In the genomic region with DNA sequence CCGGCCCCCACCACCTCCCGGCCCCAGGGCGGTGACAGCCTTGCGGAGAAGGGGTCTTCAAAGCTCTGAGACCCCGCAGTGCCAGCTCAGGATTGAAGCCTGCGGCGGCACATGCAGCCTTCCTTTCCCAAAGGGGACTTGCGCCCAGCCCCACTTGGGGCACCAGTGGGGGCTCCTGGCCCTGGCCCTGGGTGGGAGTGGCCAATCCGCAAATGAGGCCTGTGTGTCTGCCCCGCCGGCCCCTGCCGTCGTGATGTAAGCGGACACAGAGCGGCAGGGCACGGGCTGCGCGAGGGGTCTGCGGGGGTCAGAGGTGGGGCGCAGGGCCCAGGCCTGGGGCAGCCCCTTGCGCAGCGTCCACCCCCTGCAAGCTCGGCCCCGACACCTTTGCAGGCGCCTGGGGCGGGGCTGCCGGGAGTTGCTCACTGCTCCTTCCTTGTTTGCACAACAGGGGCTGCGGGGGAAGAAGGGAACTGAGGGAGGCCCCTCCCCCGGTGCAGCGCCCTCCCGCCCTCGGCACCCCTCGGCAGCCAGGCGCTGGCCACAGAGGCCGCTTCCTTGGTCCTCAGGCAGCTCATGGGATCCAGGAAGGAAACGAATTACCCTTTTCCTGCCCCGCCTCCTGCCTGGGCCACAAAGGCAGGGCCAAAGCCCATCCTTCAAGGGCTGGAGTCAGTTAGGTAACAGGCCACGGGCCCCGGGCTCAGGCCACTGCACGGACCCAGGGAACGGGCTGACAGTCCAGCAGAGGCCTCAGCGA, we compare ENCODE assay signal across 8 cellular contexts. TPM values are rescaled to one million over a fixed set of nuclear protein-coding genes. Genes with fewer than 3 reads are reported as not detected.
DNase-seq lines count a peak whose midpoint lies in the region; ATAC-seq and TF ChIP-seq lines count a peak whose summit lies in the region.

No MANE protein-coding gene starts in this region.

- H3K36me3 ChIP-seq in duodenal mucosa (ENCODE audit: control insufficient read depth in 1 of 2, insufficient read depth in 2 of 2, low read length in 2 of 2) = no peaks in the 10 kb centered on the region
- H3K36me3 ChIP-seq in tibial nerve = no peaks in the 10 kb centered on the region

- peaks cover 16% of the 10 kb centered on the region for H3K36me3 Mint-ChIP-seq in activated CD4-positive, alpha-beta T cell treated with anti-CD3 and anti-CD28 coated beads, Interleukin-2, amount 10 ng/mL, durations not matched to agents 24 days and 14 days (ENCODE audit: low read depth)

- peak overlapping the region; percentile 75 for H3K27ac ChIP-seq in duodenal mucosa (ENCODE audit: low read depth, low read length)
- peak overlapping the region; percentile 68 to 95 (median 90) for H3K27ac ChIP-seq in tibial nerve

- no peak for ATAC-seq in GM19463 (IDR thresholded peaks at IDR 0.05; ENCODE audit: unreplicated experiment)

- WGBS in tibial nerve, 2 donors = 8 to 13% methylated on average over 5 to 17 of the region's 42 CpGs

- H3K27ac Mint-ChIP-seq in activated CD4-positive, alpha-beta T cell treated with anti-CD3 and anti-CD28 coated beads, Interleukin-2, amount 10 ng/mL, durations not matched to agents 24 days and 14 days = no peak overlapping the region

- intact Hi-C loops in activated CD4-positive, alpha-beta T cell treated with anti-CD3 and anti-CD28 coated beads, Interleukin-2, amount 10 ng/mL, durations not matched to agents 24 days and 14 days (cut with micrococcal nuclease) = loop anchor here (10.0 kb wide), 2 partner anchors 183 to 223 kb away; partner anchors contain the start of genes CYBC1, HEXD, NARF and OGFOD3

- peak overlapping the region; percentile 26 for H3K4me3 Mint-ChIP-seq in activated CD4-positive, alpha-beta T cell treated with anti-CD3 and anti-CD28 coated beads, Interleukin-2, amount 10 ng/mL, durations not matched to agents 24 days and 14 days

- peaks cover 30 to 51% of the 10 kb centered on the region in 2 donors for H3K4me1 ChIP-seq in duodenal mucosa (ENCODE audit: control insufficient read depth in 1 of 2, insufficient read depth in 2 of 2, low read length in 2 of 2)
- H3K4me1 ChIP-seq in tibial nerve = peaks cover 0 to 79% (median 47%) of the 10 kb centered on the region in 4 donors

- no peaks in the 10 kb centered on the region for H3K27me3 Mint-ChIP-seq in activated CD4-positive, alpha-beta T cell treated with anti-CD3 and anti-CD28 coated beads, Interleukin-2, amount 10 ng/mL, durations not matched to agents 24 days and 14 days

- no peaks in the 10 kb centered on the region for H3K9me3 Mint-ChIP-seq in activated CD4-positive, alpha-beta T cell treated with anti-CD3 and anti-CD28 coated beads, Interleukin-2, amount 10 ng/mL, durations not matched to agents 24 days and 14 days

- H3K27me3 ChIP-seq in duodenal mucosa (ENCODE audit: control insufficient read depth in 1 of 2, insufficient read depth in 2 of 2, low read length in 2 of 2) (no peaks in the 10 kb centered on the region), tibial nerve (peaks cover 0 to 14% of the 10 kb centered on the region in 2 donors)

- TF ChIP-seq POLR2A in tibial nerve (IDR thresholded peaks at IDR 0.05) = peak in 1 of 2 donors; percentile 27

- H3K4me1 Mint-ChIP-seq in activated CD4-positive, alpha-beta T cell treated with anti-CD3 and anti-CD28 coated beads, Interleukin-2, amount 10 ng/mL, durations not matched to agents 24 days and 14 days = peaks cover 13% of the 10 kb centered on the region

- no peak for TF ChIP-seq CTCF in tibial nerve (IDR thresholded peaks at IDR 0.05)

- H3K9ac ChIP-seq in duodenal mucosa (ENCODE audit: low read depth in 1 of 2, low read length in 2 of 2) = peak overlapping the region; percentile 57 to 75

- peak; percentile 81 for DNase-seq in activated CD4-positive, alpha-beta T cell treated with anti-CD3 and anti-CD28 coated beads, Interleukin-2, amount 10 ng/mL, durations not matched to agents 24 days and 14 days
- DNase-seq in activated CD4-positive, alpha-beta T cell treated with anti-CD3 and anti-CD28 coated beads, Interleukin-2, amount 50 U/mL, for 48 hours = no peak
- DNase-seq in NCI-H774 (lab: John Stamatoyannopoulos, UW) (peak; percentile 46), medulla oblongata (ENCODE audit: extremely low spot score) (peak; percentile 72), tibial nerve (ENCODE audit: low spot score in 2 of 2) (peak; percentile 44 to 61), pons (ENCODE audit: low spot score) (no peak)

- H3K4me3 ChIP-seq in duodenal mucosa (ENCODE audit: low read depth in 1 of 2, low read length in 2 of 2) (peak overlapping the region; percentile 64 to 70), tibial nerve (peak overlapping the region; percentile 52 to 73 (median 68))

- no peaks in the 10 kb centered on the region for H3K9me3 ChIP-seq in duodenal mucosa (ENCODE audit: control insufficient read depth in 1 of 2, low read length in 2 of 2)
- H3K9me3 ChIP-seq in tibial nerve = no peaks in the 10 kb centered on the region

- peak in 1 of 2 donors; percentile 62 for TF ChIP-seq EP300 in tibial nerve (IDR thresholded peaks at IDR 0.05)

RNA-seq across cellular contexts. Expression of gene SLC16A3, which starts 2.9 kb away (rescaled TPM):
- 162 and 171 TPM in 2 replicates for total RNA-seq in activated CD4-positive, alpha-beta T cell treated with anti-CD3 and anti-CD28 coated beads, Interleukin-2, amount 10 ng/mL, durations not matched to agents 24 days and 14 days
- 10 to 100 TPM; 10.5 to 36.0 (median 21.4) TPM for total RNA-seq in tibial nerve

RNA-seq across cellular contexts. Expression of gene CCDC57, which starts 19.1 kb away (rescaled TPM):
- total RNA-seq in activated CD4-positive, alpha-beta T cell treated with anti-CD3 and anti-CD28 coated beads, Interleukin-2, amount 10 ng/mL, durations not matched to agents 24 days and 14 days = 56.0 and 58.4 TPM in 2 replicates
- 10 to 100 TPM; 33.5 to 91.2 (median 47.9) TPM for total RNA-seq in tibial nerve

RNA-seq across cellular contexts. Expression of gene CSNK1D, which starts 41.8 kb away (rescaled TPM):
- 137 and 146 TPM in 2 replicates for total RNA-seq in activated CD4-positive, alpha-beta T cell treated with anti-CD3 and anti-CD28 coated beads, Interleukin-2, amount 10 ng/mL, durations not matched to agents 24 days and 14 days
- total RNA-seq in tibial nerve = 100 to 1,000 TPM in 3 of 4 donors, 10 to 100 TPM in 1; 93.9 to 160 (median 124) TPM

Comparison
In these comparisons a context has a peak if more than half of its experiments do, and no peak if none do; other contexts are left out.
1. DNase-seq: peak in activated CD4-positive, alpha-beta T cell treated with anti-CD3 and anti-CD28 coated beads, Interleukin-2, amount 10 ng/mL, durations not matched to agents 24 days and 14 days (single experiment), NCI-H774 (single experiment), medulla oblongata (single experiment) and tibial nerve (2 of 2); none in activated CD4-positive, alpha-beta T cell treated with anti-CD3 and anti-CD28 coated beads, Interleukin-2, amount 50 U/mL, for 48 hours (0 of 2) and pons (single experiment).